10 cellular contexts compared by ENCODE assay signal in genomic region chr16:85829751-85830445, GRCh38. TPM values are rescaled to one million over a fixed set of nuclear protein-coding genes. Genes with fewer than 3 reads are reported as not detected.
DNase-seq lines count a peak whose midpoint lies in the region; ATAC-seq and TF ChIP-seq lines count a peak whose summit lies in the region.
"Had no signal": no experiment of that assay in that cellular context is flagged by ENCODE, and none has a peak within 500 bp of the region (broad histone marks: within the 10 kb centered on the region; RNA-seq: fewer than 3 reads in every experiment).

No MANE protein-coding gene starts in this region.

- H3K4me3 ChIP-seq in H7 (ENCODE audit: insufficient read depth, low read depth, low read length) (no peak overlapping the region), foreskin fibroblast (ENCODE audit: low read depth in 1 of 2, low read length in 2 of 2) (no peak overlapping the region)

- H3K36me3 ChIP-seq in H7 (replicated peaks; ENCODE audit: control insufficient read depth, insufficient read depth, low read length) = no peaks in the 10 kb centered on the region

- DNase-seq in H7 (peak; percentile 43), SIG-M5 (lab: John Stamatoyannopoulos, UW) (peak; percentile 22), left cardiac atrium (no peak), posterior vena cava (ENCODE audit: low spot score) (peak; percentile 85), foreskin fibroblast (no peak), DMS114 treated with DMSO at 0.1 percent for 48 hours (lab: John Stamatoyannopoulos, UW; ENCODE audit: unreplicated experiment) (no peak)
- no peak for DNase-seq in stimulated activated CD4-positive, alpha-beta T cell treated with anti-CD3 and anti-CD28 coated beads, Interleukin-4, amount 100 ng/mL, for 4 hours
- DNase-seq: activated CD4-positive, alpha-beta memory T cell treated with anti-CD3 and anti-CD28 coated beads for 36 hours; activated naive CD4-positive, alpha-beta T cell had no signal

- intact Hi-C loops in left cardiac atrium (cut with DNase I) = loop anchor here in 1 of 2 donors (10.0 kb wide), 1 partner anchor 155 kb away; no protein-coding TSS in a partner anchor
- intact Hi-C loops in posterior vena cava (cut with DNase I) = loop anchor here (1.0 to 10.0 kb wide), 2 partner anchors 155 to 158 kb away; no protein-coding TSS in a partner anchor

- peak; percentile 70 to 74 for ATAC-seq in left cardiac atrium
- ATAC-seq in HG02938 (IDR thresholded peaks at IDR 0.05; ENCODE audit: unreplicated experiment) = no peak

- no peak for TF ChIP-seq CTCF in foreskin fibroblast (IDR thresholded peaks at IDR 0.05; ENCODE audit: low read depth, low read length)

- no peaks in the 10 kb centered on the region for H3K27me3 ChIP-seq in H7 (ENCODE audit: control insufficient read depth, insufficient read depth, low read length)

RNA-seq across cellular contexts. Expression of gene COX4I1, which starts 30.4 kb away (rescaled TPM):
- total RNA-seq in H7 (2014; rRNA removed; shearing (Covaris generic)) = 638 and 696 TPM in 2 replicates
- total RNA-seq in left cardiac atrium (1,000 to 10,000 TPM; 1,590 to 1,597 TPM), posterior vena cava (100 to 1,000 TPM; 273 to 322 TPM)

RNA-seq across cellular contexts. Expression of gene EMC8, which starts 30.6 kb away (rescaled TPM):
- total RNA-seq in H7 (2014; rRNA removed; shearing (Covaris generic)) = 93.3 and 101 TPM in 2 replicates
- 10 to 100 TPM; 18.6 to 24.4 TPM for total RNA-seq in left cardiac atrium
- 10 to 100 TPM; 17.4 to 19.4 TPM for total RNA-seq in posterior vena cava

Comparison
In these comparisons a context has a peak if more than half of its experiments do, and no peak if none do; other contexts are left out.
1. DNase-seq: peak in H7 (single experiment), SIG-M5 (single experiment) and posterior vena cava (single experiment); none in left cardiac atrium (single experiment), foreskin fibroblast (0 of 2), stimulated activated CD4-positive, alpha-beta T cell treated with anti-CD3 and anti-CD28 coated beads, Interleukin-4, amount 100 ng/mL, for 4 hours (0 of 2) and DMS114 treated with DMSO at 0.1 percent for 48 hours (single experiment).